Comparison of ENCODE assay signal across 9 cellular contexts in the genomic region with DNA sequence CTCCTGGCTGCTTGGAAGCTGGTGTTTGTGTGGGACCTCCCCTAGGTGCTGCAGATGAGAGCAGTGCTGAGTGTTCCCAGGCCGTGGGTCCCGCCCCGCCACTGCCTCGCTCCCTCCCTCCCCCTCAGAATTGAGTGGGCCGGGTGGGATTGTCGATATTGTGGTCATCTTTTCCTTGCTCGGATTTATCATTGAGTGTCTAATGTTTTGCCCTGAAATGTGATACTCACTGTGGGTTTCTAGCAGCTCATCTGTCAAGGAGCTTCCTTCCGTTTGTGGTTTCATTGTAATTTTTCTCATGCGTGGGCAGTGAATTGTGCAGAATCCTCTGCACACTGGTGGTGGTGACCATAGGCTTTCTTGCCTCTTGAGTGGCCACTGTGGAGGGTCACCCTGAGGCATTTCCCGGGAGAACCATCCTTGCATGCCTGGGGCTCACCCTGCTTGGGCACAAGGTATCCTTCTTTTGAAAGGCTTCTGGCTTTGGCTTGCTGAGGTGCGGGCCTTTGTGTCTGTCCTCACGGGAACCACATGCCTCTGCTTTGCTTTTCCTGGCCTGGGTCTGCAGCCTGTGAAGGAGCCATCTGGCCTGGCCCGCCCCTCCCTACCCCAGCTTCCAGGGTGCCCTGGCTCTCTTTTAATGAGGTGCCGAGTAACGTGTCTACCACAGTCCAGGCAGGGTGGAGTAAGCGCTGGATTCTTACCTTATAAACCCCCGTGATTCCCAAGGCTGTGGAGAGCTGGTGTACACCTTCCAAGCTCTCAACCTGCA. TPM values are rescaled to one million over a fixed set of nuclear protein-coding genes. Genes with fewer than 3 reads are reported as not detected.
DNase-seq lines count a peak whose midpoint lies in the region; ATAC-seq, FAIRE-seq and TF ChIP-seq lines count a peak whose summit lies in the region.
"Had no signal": no experiment of that assay in that cellular context is flagged by ENCODE, and none has a peak within 500 bp of the region (broad histone marks: within the 10 kb centered on the region; RNA-seq: fewer than 3 reads in every experiment).

No MANE protein-coding gene starts in this region.

- H2AFZ ChIP-seq in hepatocyte: no peak overlapping the region
- no peak overlapping the region for H2AFZ ChIP-seq in neuronal stem cell (ENCODE audit: low read length)

- H3K4me2 ChIP-seq in hepatocyte (no peak overlapping the region), neuronal stem cell (ENCODE audit: insufficient read depth, low read length, poor library complexity, severe bottlenecking) (no peak overlapping the region)

- peaks cover 8% of the 10 kb centered on the region for H3K4me1 ChIP-seq in hepatocyte (ENCODE audit: insufficient read depth)
- peaks cover 0 to 12% of the 10 kb centered on the region in 2 donors for H3K4me1 ChIP-seq in neuronal stem cell (ENCODE audit: control insufficient read depth in 2 of 2, insufficient read depth in 1 of 2, low read depth in 1 of 2, low read length in 2 of 2)

- no peak overlapping the region for H4K8ac ChIP-seq in neuronal stem cell (ENCODE audit: low read depth, low read length)

- H3K36me3 ChIP-seq in hepatocyte (replicated peaks; ENCODE audit: insufficient read depth, low read depth) (no peaks in the 10 kb centered on the region), neuronal stem cell (replicated peaks in 1 of 2; ENCODE audit: control insufficient read depth in 2 of 2, insufficient read depth in 2 of 2, low read length in 2 of 2) (peaks cover 21 to 76% of the 10 kb centered on the region in 2 donors)

- no peak overlapping the region for H2BK15ac ChIP-seq in neuronal stem cell (ENCODE audit: low read length)

- H3K27ac ChIP-seq in RWPE1 (peak overlapping the region; percentile 71), hepatocyte (no peak overlapping the region), neuronal stem cell (replicated peaks; ENCODE audit: low read length) (no peak overlapping the region)

- no peaks in the 10 kb centered on the region for H4K20me1 ChIP-seq in hepatocyte (ENCODE audit: insufficient read depth, poor library complexity, severe bottlenecking)

- H3K4ac ChIP-seq in neuronal stem cell (ENCODE audit: low read length): no peak overlapping the region

- TF ChIP-seq CTCF in RWPE1 (conservative IDR thresholded peaks at IDR 0.05; ENCODE audit: low read depth) (no peak), cardiac fibroblast (IDR thresholded peaks at IDR 0.05; ENCODE audit: low read depth, low read length) (no peak), hepatocyte (IDR thresholded peaks at IDR 0.05; ENCODE audit: poor library complexity) (no peak)

- peaks cover 15% of the 10 kb centered on the region for H3K79me2 ChIP-seq in hepatocyte

- H2BK12ac ChIP-seq in neuronal stem cell (ENCODE audit: low read length): no peak overlapping the region

- no peaks in the 10 kb centered on the region for H3K9me2 ChIP-seq in hepatocyte (replicated peaks; ENCODE audit: insufficient read depth)

- no peak overlapping the region for H3K4me3 ChIP-seq in cardiac fibroblast (replicated peaks in 1 of 2; ENCODE audit: low read depth in 2 of 2, low read length in 2 of 2)
- no peak overlapping the region for H3K4me3 ChIP-seq in skeletal muscle cell (ENCODE audit: low read depth, low read length)
- no peak overlapping the region for H3K4me3 ChIP-seq in hepatocyte
- H3K4me3 ChIP-seq in neuronal stem cell (ENCODE audit: low read length in 2 of 2): no peak overlapping the region

- peak; percentile 18 for FAIRE-seq in GM18507 (lab: Jason Lieb, UNC)

- WGBS in hepatocyte (ENCODE audit: low lambda C conversion rate, missing lambda C conversion rate): 80% methylated on average over 17 of the region's 17 CpGs
- WGBS in neuronal stem cell (ENCODE audit: extremely low coverage in 2 of 2, insufficient read length in 2 of 2, insufficient replicate concordance in 1 of 2), 2 donors: no CpG with 5 or more reads among the region's 17 CpGs

- no peaks in the 10 kb centered on the region for H3K9me3 ChIP-seq in hepatocyte (ENCODE audit: low read depth)
- H3K9me3 ChIP-seq in neuronal stem cell (replicated peaks in 1 of 2; ENCODE audit: control insufficient read depth in 2 of 2, insufficient read depth in 1 of 2, low read depth in 1 of 2, low read length in 2 of 2): peaks cover 0 to 5% of the 10 kb centered on the region in 2 donors

- no peak overlapping the region for H2BK5ac ChIP-seq in neuronal stem cell (ENCODE audit: low read length)

- H3K23ac ChIP-seq in neuronal stem cell (ENCODE audit: low read depth, low read length, poor library complexity): no peak overlapping the region

- H3K79me1 ChIP-seq in neuronal stem cell (ENCODE audit: low read depth, low read length): peaks cover 8% of the 10 kb centered on the region

- H2AK5ac ChIP-seq in neuronal stem cell (ENCODE audit: low read depth, low read length): no peak overlapping the region

- no peaks in the 10 kb centered on the region for H3K27me3 ChIP-seq in hepatocyte
- no peaks in the 10 kb centered on the region for H3K27me3 ChIP-seq in neuronal stem cell (ENCODE audit: control insufficient read depth in 3 of 3, insufficient read depth in 3 of 3, low read depth in 1 of 3, low read length in 3 of 3)

- no peak overlapping the region for H3K18ac ChIP-seq in neuronal stem cell (ENCODE audit: low read length)

- DNase-seq in GM18507 (ENCODE audit: extremely low spot score, insufficient read length, low read depth) (no peak), RWPE1 (ENCODE audit: low spot score) (no peak), cardiac fibroblast (ENCODE audit: low read depth in 2 of 2) (peak; percentile 38 to 46), skeletal muscle cell (ENCODE audit: low read depth) (peak; percentile 75), hepatocyte (ENCODE audit: low spot score) (no peak), neuronal stem cell (ENCODE audit: low spot score) (no peak), SIG-M5 (lab: John Stamatoyannopoulos, UW) (no peak)
- DNase-seq: NCI-H2029 treated with DMSO at 0.1 percent for 48 hours had no signal

- no peak for ATAC-seq in HG03439 (IDR thresholded peaks at IDR 0.05; ENCODE audit: unreplicated experiment)

- no peak overlapping the region for H2BK120ac ChIP-seq in neuronal stem cell (ENCODE audit: low read depth, low read length)

- POLR2A ChIA-PET in RWPE1 (lab: Yijun Ruan, JAX; ENCODE audit: low non-redundant PET): no interaction called here

- H3K9ac ChIP-seq in neuronal stem cell (ENCODE audit: low read depth, low read length, poor library complexity): no peak overlapping the region

- no peak overlapping the region for H3K14ac ChIP-seq in neuronal stem cell (ENCODE audit: low read length)

- CTCF ChIA-PET in RWPE1 (lab: Yijun Ruan, JAX): interaction anchor here (0.8 kb wide), 1 partner anchor 15 kb away, joined by 5 read pairs; no protein-coding TSS in a partner anchor

- H4K91ac ChIP-seq in neuronal stem cell (ENCODE audit: low read depth, low read length, poor library complexity): no peak overlapping the region

RNA-seq across cellular contexts. Expression of a gene that starts 25.6 kb away (rescaled TPM):
- 11.5 and 16.3 TPM in 2 replicates for total RNA-seq in hepatocyte
- polyA plus RNA-seq in hepatocyte: 33.2 and 37.2 TPM in 2 replicates
- 17.0 TPM for polyA plus RNA-seq in neuronal stem cell (2013, experiment 1 of 2)
- polyA plus RNA-seq in neuronal stem cell (2013, experiment 2 of 2): 16.6 TPM

RNA-seq across cellular contexts. Expression of a gene that starts 44.7 kb away (rescaled TPM):
- 1.6 and 3.8 TPM in 2 replicates for total RNA-seq in hepatocyte
- polyA plus RNA-seq in hepatocyte: 3.8 and 4.2 TPM in 2 replicates
- polyA plus RNA-seq in neuronal stem cell (2013, experiment 1 of 2): 0.06 TPM
- polyA plus RNA-seq in neuronal stem cell (2013, experiment 2 of 2): 0.12 TPM

Comparison
In these comparisons a context has a peak if more than half of its experiments do, and no peak if none do; other contexts are left out.
1. DNase-seq: peak in cardiac fibroblast (2 of 2) and skeletal muscle cell (single experiment); none in GM18507 (single experiment), RWPE1 (single experiment), hepatocyte (single experiment), neuronal stem cell (single experiment) and SIG-M5 (single experiment).